8 cellular contexts compared by ENCODE assay signal in the genomic region with DNA sequence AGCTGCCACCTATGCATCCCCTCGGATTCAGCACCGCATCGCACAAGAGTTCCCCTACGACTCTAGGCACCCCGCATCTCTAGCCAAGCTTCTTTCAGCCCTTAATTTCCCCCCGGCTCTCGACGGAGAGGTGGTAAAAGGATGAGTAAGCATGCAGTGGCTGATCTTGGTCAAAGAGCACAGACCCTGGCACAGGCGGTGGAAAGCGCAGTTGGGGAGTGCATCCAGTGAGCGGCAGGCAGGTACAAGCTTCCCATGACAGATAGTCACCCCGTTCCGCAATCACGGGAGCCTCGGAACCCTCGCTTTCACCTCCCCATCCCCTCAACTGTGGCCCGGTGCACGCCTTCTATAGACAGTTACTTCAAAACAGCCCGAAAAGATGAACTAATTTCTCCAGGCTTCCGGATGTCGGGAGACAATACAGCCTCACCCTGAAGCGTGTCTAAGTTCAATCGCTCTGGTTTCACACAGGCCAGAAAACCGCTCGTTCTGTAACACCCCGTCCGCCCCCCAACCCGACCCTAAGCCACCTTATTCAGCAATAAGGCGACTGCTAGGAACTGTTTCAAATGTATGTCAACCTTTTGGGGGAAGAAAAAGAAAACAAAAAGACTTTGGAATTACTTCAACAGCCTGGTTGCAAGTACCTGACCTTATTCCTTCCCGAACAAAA. TPM values are rescaled to one million over a fixed set of nuclear protein-coding genes. Genes with fewer than 3 reads are reported as not detected.
A peak's percentile ranks its signal among the peaks of the same experiment; 100 is the strongest.
DNase-seq lines count a peak whose midpoint lies in the region; ATAC-seq and TF ChIP-seq lines count a peak whose summit lies in the region.

No MANE protein-coding gene starts in this region.

- H3K36me3 ChIP-seq in PC-3 (ENCODE audit: low read depth, low read length) (no peaks in the 10 kb centered on the region), gastroesophageal sphincter (no peaks in the 10 kb centered on the region), ovary (no peaks in the 10 kb centered on the region), thymus (ENCODE audit: control insufficient read depth, insufficient read depth) (no peaks in the 10 kb centered on the region)

- POLR2A ChIA-PET in PC-3 (lab: Charles Lee; ENCODE audit: unreplicated experiment): no interaction called here

- H4K20me1 ChIP-seq in PC-3 (ENCODE audit: low read length): peaks cover 55% of the 10 kb centered on the region

- no peak for TF ChIP-seq CTCF in GM13977 (IDR thresholded peaks at IDR 0.05; ENCODE audit: extremely low read depth, insufficient read depth, missing control alignments)
- TF ChIP-seq CTCF in PC-3 (conservative IDR thresholded peaks at IDR 0.05; ENCODE audit: low read depth, low read length): no peak
- peak in 2 of 4 experiments; percentile 24 to 32 for TF ChIP-seq CTCF in gastroesophageal sphincter (IDR thresholded peaks at IDR 0.05)
- no peak for TF ChIP-seq CTCF in ovary (IDR thresholded peaks at IDR 0.05)

- H3K27me3 ChIP-seq in PC-3 (ENCODE audit: low read length): no peaks in the 10 kb centered on the region
- H3K27me3 ChIP-seq in gastroesophageal sphincter: no peaks in the 10 kb centered on the region
- H3K27me3 ChIP-seq in ovary: no peaks in the 10 kb centered on the region
- no peaks in the 10 kb centered on the region for H3K27me3 ChIP-seq in thymus (ENCODE audit: control insufficient read depth, insufficient read depth)

- no peak for TF ChIP-seq POLR2A in gastroesophageal sphincter (IDR thresholded peaks at IDR 0.05)
- no peak for TF ChIP-seq POLR2A in ovary (IDR thresholded peaks at IDR 0.05)

- CTCF ChIA-PET in PC-3 (lab: Charles Lee): no interaction called here

- intact Hi-C loops in PC-3 (cut with micrococcal nuclease) (loop anchor here (1.0 to 2.0 kb wide), 2 partner anchors 23 to 58 kb away; no protein-coding TSS in a partner anchor), ovary (cut with DNase I) (loop anchor here in 1 of 4 donors (10.0 kb wide), 1 partner anchor 117 kb away; no protein-coding TSS in a partner anchor)

- H2AFZ ChIP-seq in PC-3 (ENCODE audit: low read length): no peak overlapping the region

- in situ Hi-C loops in GM13977 (cut with MboI; ENCODE audit: low pct_unique_long_range_greater_than_20kb, low sequenced_read_pairs, unreplicated experiment): no loop called here

- peak overlapping the region; percentile 91 for H3K9ac ChIP-seq in PC-3 (ENCODE audit: low read length)

- TF ChIP-seq EP300 in gastroesophageal sphincter (IDR thresholded peaks at IDR 0.05): no peak
- no peak for TF ChIP-seq EP300 in ovary (IDR thresholded peaks at IDR 0.05)

- H3K27ac ChIP-seq in PC-3 (ENCODE audit: low read length): peak overlapping the region; percentile 94
- H3K27ac ChIP-seq in gastroesophageal sphincter: peak overlapping the region; percentile 92 to 100 (median 100)
- H3K27ac ChIP-seq in ovary: peak overlapping the region; percentile 98 to 100
- H3K27ac ChIP-seq in thymus (ENCODE audit: low read depth): peak overlapping the region; percentile 100

- ATAC-seq in PC-3: peak; percentile 8
- ATAC-seq in gastroesophageal sphincter: no peak
- ATAC-seq in HG03095 (IDR thresholded peaks at IDR 0.05; ENCODE audit: unreplicated experiment): no peak

- TSS peak; percentile 94 for BruUV-seq in PC-3 (replicated peaks; lab: Mats Ljungman, UMichigan)

- H3F3A ChIP-seq in PC-3 (ENCODE audit: low read length, unreplicated experiment): no peaks in the 10 kb centered on the region

- H3K9me2 ChIP-seq in PC-3 (replicated peaks; ENCODE audit: low read length): no peaks in the 10 kb centered on the region

- H3K9me3 ChIP-seq in PC-3 (ENCODE audit: low read length) (no peaks in the 10 kb centered on the region), gastroesophageal sphincter (no peaks in the 10 kb centered on the region), ovary (no peaks in the 10 kb centered on the region), thymus (ENCODE audit: control insufficient read depth) (no peaks in the 10 kb centered on the region)

- H3K4me1 ChIP-seq in PC-3 (ENCODE audit: insufficient read depth, low read length) (peaks cover 30% of the 10 kb centered on the region), gastroesophageal sphincter (peaks cover under 1 to 60% (median 10%) of the 10 kb centered on the region in 3 donors), ovary (ENCODE audit: insufficient read depth) (peaks cover 16% of the 10 kb centered on the region), thymus (ENCODE audit: control insufficient read depth, insufficient read depth, low read length) (peaks cover 16% of the 10 kb centered on the region)

- peak overlapping the region; percentile 93 for H3K4me2 ChIP-seq in PC-3 (ENCODE audit: low read length)

- H3K4me3 ChIP-seq in PC-3 (ENCODE audit: low read length) (peak overlapping the region; percentile 91), gastroesophageal sphincter (peak overlapping the region; percentile 73 to 98), ovary (peak overlapping the region; percentile 72), thymus (ENCODE audit: low read length) (peak overlapping the region; percentile 89)

- DNase-seq in GM13977 (ENCODE audit: low spot score): peak; percentile 46
- DNase-seq in PC-3: peak; percentile 65
- peak; percentile 46 for DNase-seq in activated T-helper 9 cell treated with anti-CD3 and anti-CD28 coated beads, Interleukin-2, amount 50 U/mL, for 16 hours (ENCODE audit: low read depth)
- DNase-seq in ovary: peak; percentile 46 to 68 (median 67)
- no peak for DNase-seq in SHP77 treated with DMSO at 0.1 percent for 48 hours (lab: John Stamatoyannopoulos, UW)

- peaks cover 61% of the 10 kb centered on the region for H3K79me2 ChIP-seq in PC-3 (ENCODE audit: low read length)

- WGBS in gastroesophageal sphincter (ENCODE audit: low coverage in 1 of 2), 2 donors: 1 to 2% methylated on average over 12 to 25 of the region's 30 CpGs
- WGBS in ovary, 3 donors: 2% methylated on average over 30 of the region's 30 CpGs
- WGBS in thymus: 2% methylated on average over 30 of the region's 30 CpGs

RNA-seq across cellular contexts. Expression of a gene that starts 1.5 kb away (rescaled TPM):
- total RNA-seq in PC-3 (2014; rRNA removed) (87.0 and 99.3 TPM in 2 replicates), gastroesophageal sphincter (100 to 1,000 TPM; 107 to 229 (median 155) TPM), ovary (100 to 1,000 TPM in 1 of 7 donors, 10 to 100 TPM in 6; 85.1 to 106 (median 91.8) TPM)
- polyA plus RNA-seq in ovary (100 to 1,000 TPM in 1 of 2 donors, 10 to 100 TPM in 1; 77.6 to 167 TPM), thymus (115 TPM)
